Comparison of ENCODE assay signal across 9 cellular contexts in the genomic region with DNA sequence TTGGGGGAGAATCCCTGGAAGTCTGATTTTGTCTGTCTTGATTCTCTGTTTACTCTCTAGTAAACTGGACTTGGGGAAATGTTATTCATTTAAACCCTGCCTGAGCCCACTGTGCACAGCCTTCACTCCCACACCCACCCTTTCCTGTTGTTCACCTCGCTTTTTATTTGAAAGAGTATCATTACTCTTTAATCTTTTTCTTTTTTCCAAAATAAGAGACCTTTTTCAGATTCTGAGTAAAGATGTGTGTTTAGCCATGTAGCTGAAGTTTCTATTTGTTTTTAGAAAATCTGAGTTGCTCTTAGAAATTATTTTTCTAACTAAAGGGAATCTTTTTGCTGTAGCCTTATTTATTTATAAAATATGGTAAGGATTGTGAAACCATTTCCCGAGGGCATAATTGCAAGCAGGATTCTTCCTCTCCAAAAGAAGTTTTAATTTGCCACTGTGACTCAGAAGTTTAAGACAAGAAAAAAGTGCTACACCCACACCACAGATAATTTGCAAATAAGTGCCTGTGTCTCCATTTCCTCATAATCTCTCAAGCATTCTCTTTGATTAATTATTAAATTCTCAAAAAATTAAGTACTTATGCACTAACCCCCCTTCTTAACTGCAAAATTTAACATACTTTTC. TPM values are rescaled to one million over a fixed set of nuclear protein-coding genes. Genes with fewer than 3 reads are reported as not detected.
DNase-seq lines count a peak whose midpoint lies in the region; ATAC-seq and TF ChIP-seq lines count a peak whose summit lies in the region.
"Had no signal": no experiment of that assay in that cellular context is flagged by ENCODE, and none has a peak within 500 bp of the region (broad histone marks: within the 10 kb centered on the region; RNA-seq: fewer than 3 reads in every experiment).

No MANE protein-coding gene starts in this region.

- POLR2A ChIA-PET in activated CD4-positive, alpha-beta T cell treated with anti-CD3 and anti-CD28 coated beads, Interleukin-2, amount 10 ng/mL, durations not matched to agents 7 days and 5 days (lab: Charles Lee) = no interaction called here

- no peak for TF ChIP-seq CTCF in fibroblast of pulmonary artery (IDR thresholded peaks at IDR 0.05; ENCODE audit: low read length, missing control alignments)

- DNase-seq in activated CD4-positive, alpha-beta T cell treated with anti-CD3 and anti-CD28 coated beads for 4 hours = peak; percentile 29 to 33
- DNase-seq in activated CD4-positive, alpha-beta T cell treated with anti-CD3 and anti-CD28 coated beads, Interleukin-2, amount 50 U/mL, for 4 hours = no peak
- peak; percentile 8 for DNase-seq in activated CD4-positive, alpha-beta T cell treated with anti-CD3 and anti-CD28 coated beads, Interleukin-2, amount 10 ng/mL, durations not matched to agents 7 days and 5 days
- peak; percentile 79 for DNase-seq in fibroblast of pulmonary artery (ENCODE audit: low read depth)
- no peak for DNase-seq in HuH-7.5 (ENCODE audit: low spot score)
- no peak for DNase-seq in NCI-H2107 treated with DMSO at 0.1 percent for 48 hours (lab: John Stamatoyannopoulos, UW; ENCODE audit: unreplicated experiment)

- H3K9me3 Mint-ChIP-seq in activated CD4-positive, alpha-beta T cell treated with anti-CD3 and anti-CD28 coated beads, Interleukin-2, amount 10 ng/mL, durations not matched to agents 7 days and 5 days = peaks cover 4% of the 10 kb centered on the region
- peaks cover 5% of the 10 kb centered on the region for H3K9me3 Mint-ChIP-seq in stimulated activated naive CD8-positive, alpha-beta T cell treated with anti-CD3 and anti-CD28 coated beads, Interleukin-15, Interleukin-2, amounts not matched to agents 100 ng/mL and 50 ng/mL, for 24 hours

- H3K4me3 Mint-ChIP-seq in activated CD4-positive, alpha-beta T cell treated with anti-CD3 and anti-CD28 coated beads, Interleukin-2, amount 10 ng/mL, durations not matched to agents 7 days and 5 days = peak overlapping the region; percentile 17
- peak overlapping the region; percentile 54 for H3K4me3 Mint-ChIP-seq in stimulated activated naive CD8-positive, alpha-beta T cell treated with anti-CD3 and anti-CD28 coated beads, Interleukin-15, Interleukin-2, amounts not matched to agents 100 ng/mL and 50 ng/mL, for 24 hours
- H3K4me3 Mint-ChIP-seq: WTC11 had no signal

- H3K4me1 Mint-ChIP-seq in activated CD4-positive, alpha-beta T cell treated with anti-CD3 and anti-CD28 coated beads, Interleukin-2, amount 10 ng/mL, durations not matched to agents 7 days and 5 days = peaks cover 36% of the 10 kb centered on the region
- H3K4me1 Mint-ChIP-seq in stimulated activated naive CD8-positive, alpha-beta T cell treated with anti-CD3 and anti-CD28 coated beads, Interleukin-15, Interleukin-2, amounts not matched to agents 100 ng/mL and 50 ng/mL, for 24 hours (ENCODE audit: low read depth) = peaks cover 79% of the 10 kb centered on the region

- peak overlapping the region; percentile 33 for H3K4me3 ChIP-seq in fibroblast of pulmonary artery (replicated peaks; ENCODE audit: low read depth, low read length)

- H3K27me3 Mint-ChIP-seq in activated CD4-positive, alpha-beta T cell treated with anti-CD3 and anti-CD28 coated beads, Interleukin-2, amount 10 ng/mL, durations not matched to agents 7 days and 5 days = no peaks in the 10 kb centered on the region
- no peaks in the 10 kb centered on the region for H3K27me3 Mint-ChIP-seq in stimulated activated naive CD8-positive, alpha-beta T cell treated with anti-CD3 and anti-CD28 coated beads, Interleukin-15, Interleukin-2, amounts not matched to agents 100 ng/mL and 50 ng/mL, for 24 hours

- no peak for ATAC-seq in HG03457 (IDR thresholded peaks at IDR 0.05; ENCODE audit: unreplicated experiment)
- ATAC-seq: WTC11 had no signal

- CTCF ChIA-PET in activated CD4-positive, alpha-beta T cell treated with anti-CD3 and anti-CD28 coated beads, Interleukin-2, amount 10 ng/mL, durations not matched to agents 7 days and 5 days (lab: Charles Lee) = interaction anchor here (0.6 kb wide), 1 partner anchor 70 kb away, joined by 3 read pairs; no protein-coding TSS in a partner anchor

- H3K36me3 Mint-ChIP-seq in activated CD4-positive, alpha-beta T cell treated with anti-CD3 and anti-CD28 coated beads, Interleukin-2, amount 10 ng/mL, durations not matched to agents 7 days and 5 days (ENCODE audit: low read depth) = peaks cover 57% of the 10 kb centered on the region
- H3K36me3 Mint-ChIP-seq in stimulated activated naive CD8-positive, alpha-beta T cell treated with anti-CD3 and anti-CD28 coated beads, Interleukin-15, Interleukin-2, amounts not matched to agents 100 ng/mL and 50 ng/mL, for 24 hours (ENCODE audit: low read depth) = peaks cover 48% of the 10 kb centered on the region

- H3K27ac Mint-ChIP-seq in activated CD4-positive, alpha-beta T cell treated with anti-CD3 and anti-CD28 coated beads, Interleukin-2, amount 10 ng/mL, durations not matched to agents 7 days and 5 days = peak overlapping the region; percentile 82
- peak overlapping the region; percentile 79 for H3K27ac Mint-ChIP-seq in stimulated activated naive CD8-positive, alpha-beta T cell treated with anti-CD3 and anti-CD28 coated beads, Interleukin-15, Interleukin-2, amounts not matched to agents 100 ng/mL and 50 ng/mL, for 24 hours
- H3K27ac Mint-ChIP-seq: WTC11 had no signal

RNA-seq across cellular contexts. Expression of a gene that starts 43.4 kb away (rescaled TPM):
- 10 to 100 TPM; 46.5 to 54.1 TPM for total RNA-seq in activated CD4-positive, alpha-beta T cell treated with anti-CD3 and anti-CD28 coated beads, Interleukin-2, amount 10 ng/mL, durations not matched to agents 7 days and 5 days

Comparison
In these comparisons a context has a peak if more than half of its experiments do, and no peak if none do; other contexts are left out.
1. DNase-seq: peak in activated CD4-positive, alpha-beta T cell treated with anti-CD3 and anti-CD28 coated beads for 4 hours (2 of 2), activated CD4-positive, alpha-beta T cell treated with anti-CD3 and anti-CD28 coated beads, Interleukin-2, amount 10 ng/mL, durations not matched to agents 7 days and 5 days (single experiment) and fibroblast of pulmonary artery (single experiment); none in activated CD4-positive, alpha-beta T cell treated with anti-CD3 and anti-CD28 coated beads, Interleukin-2, amount 50 U/mL, for 4 hours (0 of 2), HuH-7.5 (single experiment) and NCI-H2107 treated with DMSO at 0.1 percent for 48 hours (single experiment).